In the genomic region with DNA sequence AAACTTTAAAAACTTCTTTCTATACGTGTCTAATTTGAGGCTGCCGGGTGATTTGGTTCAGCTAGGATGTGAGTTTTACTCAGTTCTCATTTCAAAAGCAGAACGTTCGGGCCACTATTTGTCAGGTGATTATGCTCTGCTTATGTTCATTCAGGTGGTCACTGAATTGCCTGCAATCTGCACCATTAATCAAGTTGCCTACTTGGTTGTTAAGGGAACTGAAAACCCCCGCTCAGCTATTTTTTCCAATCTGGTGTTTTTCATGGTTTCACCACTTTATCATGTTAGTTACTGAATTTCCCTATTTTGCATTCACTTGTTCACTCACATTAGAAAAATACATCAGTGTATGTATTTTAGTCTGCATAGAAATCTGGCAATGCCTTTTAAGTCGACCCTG, we compare ENCODE assay signal across 15 cellular contexts.
DNase-seq lines count a peak whose midpoint lies in the region; ATAC-seq and TF ChIP-seq lines count a peak whose summit lies in the region.
"Had no signal": no experiment of that assay in that cellular context is flagged by ENCODE, and none has a peak within 500 bp of the region (broad histone marks: within the 10 kb centered on the region; RNA-seq: fewer than 3 reads in every experiment).

No MANE protein-coding gene starts in this region.

- H3K27me3 Mint-ChIP-seq in IgD-negative memory B cell, result no peaks in the 10 kb centered on the region
- no peaks in the 10 kb centered on the region for H3K27me3 Mint-ChIP-seq in activated CD8-positive, alpha-beta memory T cell treated with anti-CD3 and anti-CD28 coated beads, Interleukin-2, amount 10 ng/mL, durations not matched to agents 7 days and 5 days
- H3K27me3 Mint-ChIP-seq: activated T-cell treated with anti-CD3 and anti-CD28 coated beads, Interleukin-2, amount 50 U/mL, for 24 hours; T-cell had no signal

- peaks cover 12 to 27% (median 18%) of the 10 kb centered on the region in 3 donors for H3K4me1 Mint-ChIP-seq in IgD-negative memory B cell
- H3K4me1 Mint-ChIP-seq in activated CD8-positive, alpha-beta memory T cell treated with anti-CD3 and anti-CD28 coated beads, Interleukin-2, amount 10 ng/mL, durations not matched to agents 7 days and 5 days, result no peaks in the 10 kb centered on the region
- H3K4me1 Mint-ChIP-seq: T-cell had no signal

- H3K27ac Mint-ChIP-seq in IgD-negative memory B cell, result peak overlapping the region in 2 of 3 donors; percentile 8 to 86
- H3K27ac Mint-ChIP-seq in activated CD8-positive, alpha-beta memory T cell treated with anti-CD3 and anti-CD28 coated beads, Interleukin-2, amount 10 ng/mL, durations not matched to agents 7 days and 5 days, result no peak overlapping the region
- H3K27ac Mint-ChIP-seq: activated T-cell treated with anti-CD3 and anti-CD28 coated beads, Interleukin-2, amount 50 U/mL, for 24 hours; T-cell had no signal

- H3K36me3 Mint-ChIP-seq in IgD-negative memory B cell, result no peaks in the 10 kb centered on the region
- H3K36me3 Mint-ChIP-seq in activated CD8-positive, alpha-beta memory T cell treated with anti-CD3 and anti-CD28 coated beads, Interleukin-2, amount 10 ng/mL, durations not matched to agents 7 days and 5 days, result no peaks in the 10 kb centered on the region
- H3K36me3 Mint-ChIP-seq: T-cell had no signal

- POLR2A ChIA-PET in GM10248 (lab: Yijun Ruan, JAX), result no interaction called here

- H3K4me3 Mint-ChIP-seq in IgD-negative memory B cell, result peak overlapping the region in 2 of 4 donors; percentile 68 to 78
- H3K4me3 Mint-ChIP-seq in activated CD8-positive, alpha-beta memory T cell treated with anti-CD3 and anti-CD28 coated beads, Interleukin-2, amount 10 ng/mL, durations not matched to agents 7 days and 5 days, result no peak overlapping the region
- H3K4me3 Mint-ChIP-seq: activated T-cell treated with anti-CD3 and anti-CD28 coated beads, Interleukin-2, amount 50 U/mL, for 24 hours; T-cell had no signal

- no peak for TF ChIP-seq CTCF in GM10248 (IDR thresholded peaks at IDR 0.05; ENCODE audit: control extremely low read depth, extremely low read depth, low read depth, missing control alignments)

- peaks cover 0 to 4% (median 0%) of the 10 kb centered on the region in 3 donors for H3K9me3 Mint-ChIP-seq in IgD-negative memory B cell
- H3K9me3 Mint-ChIP-seq in activated CD8-positive, alpha-beta memory T cell treated with anti-CD3 and anti-CD28 coated beads, Interleukin-2, amount 10 ng/mL, durations not matched to agents 7 days and 5 days (ENCODE audit: low read depth), result no peaks in the 10 kb centered on the region
- H3K9me3 Mint-ChIP-seq: activated T-cell treated with anti-CD3 and anti-CD28 coated beads, Interleukin-2, amount 50 U/mL, for 24 hours had no signal

- peak; percentile 98 for ATAC-seq in GM19395 (IDR thresholded peaks at IDR 0.05; ENCODE audit: unreplicated experiment)
- ATAC-seq in HG02884 (IDR thresholded peaks at IDR 0.05; ENCODE audit: unreplicated experiment), result peak; percentile 98
- ATAC-seq in activated CD8-positive, alpha-beta memory T cell treated with anti-CD3 and anti-CD28 coated beads, Interleukin-2, amount 10 ng/mL, durations not matched to agents 7 days and 5 days, result no peak
- ATAC-seq: mucosa of descending colon, T-cell had no signal

- peak; percentile 43 for DNase-seq in GM10248 (ENCODE audit: extremely low spot score)
- no peak for DNase-seq in EL
- no peak for DNase-seq in activated CD4-positive, alpha-beta T cell treated with anti-CD3 and anti-CD28 coated beads, Interleukin-2, amount 50 U/mL, for 48 hours
- DNase-seq in activated CD8-positive, alpha-beta memory T cell treated with anti-CD3 and anti-CD28 coated beads, Interleukin-2, amount 10 ng/mL, durations not matched to agents 7 days and 5 days, result no peak
- DNase-seq in inferior parietal cortex (ENCODE audit: extremely low spot score), result no peak
- DNase-seq: ACHN; activated T-cell treated with anti-CD3 and anti-CD28 coated beads, Interleukin-2, amount 50 U/mL, for 24 hours; cerebellar nuclear complex; glutamatergic neuron; mucosa of descending colon; NCI-H2171 had no signal

- CTCF ChIA-PET in GM10248 (lab: Yijun Ruan, JAX), result no interaction called here
- CTCF ChIA-PET in activated CD8-positive, alpha-beta memory T cell treated with anti-CD3 and anti-CD28 coated beads, Interleukin-2, amount 10 ng/mL, durations not matched to agents 7 days and 5 days (lab: Charles Lee), result no interaction called here
